ENCODE assay signal across 8 cellular contexts in the genomic region with DNA sequence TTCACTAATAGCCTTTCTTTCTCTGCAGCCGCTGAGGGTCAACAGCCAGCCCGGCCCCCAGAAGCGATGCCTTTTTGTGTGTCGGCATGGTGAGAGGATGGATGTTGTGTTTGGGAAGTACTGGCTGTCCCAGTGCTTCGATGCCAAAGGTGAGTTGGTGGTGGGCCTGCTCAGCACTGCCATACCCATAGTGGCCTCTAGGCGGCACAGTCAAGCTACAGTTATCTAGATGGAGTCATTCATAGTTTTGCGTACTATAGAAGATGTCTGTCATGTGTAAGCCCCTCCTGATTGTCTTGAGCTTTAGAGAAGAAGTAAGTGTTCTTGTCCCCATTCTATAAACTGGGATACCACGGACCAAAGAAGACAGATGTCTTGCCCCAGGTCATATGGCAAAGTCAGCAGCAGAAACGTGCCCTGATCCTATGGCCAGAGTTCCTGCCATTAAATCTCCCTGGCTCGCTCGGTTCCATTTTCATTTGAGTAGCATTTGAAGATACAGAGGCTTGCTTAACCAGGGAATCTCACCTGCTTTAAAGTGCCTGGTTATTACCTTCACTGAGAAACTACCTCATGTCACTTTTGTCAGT. TPM values are rescaled to one million over a fixed set of nuclear protein-coding genes. Genes with fewer than 3 reads are reported as not detected.
DNase-seq lines count a peak whose midpoint lies in the region; ATAC-seq and TF ChIP-seq lines count a peak whose summit lies in the region.

No MANE protein-coding gene starts in this region.

- no peaks in the 10 kb centered on the region for H3K9me2 ChIP-seq in Loucy (replicated peaks; ENCODE audit: low read depth, low read length)

- no peak overlapping the region for H3K27ac Mint-ChIP-seq in mesothelial cell of epicardium
- no peak overlapping the region for H3K27ac Mint-ChIP-seq in stimulated activated naive B cell treated with anti-CD40 and anti-IgM and Interleukin-4, amounts not matched to agents 10 μg/mL and 1 μg/mL and 100 μg/mL, for 72 hours

- H3K4me3 ChIP-seq in Loucy (ENCODE audit: low read length, poor library complexity, severe bottlenecking), result no peak overlapping the region
- no peak overlapping the region for H3K4me3 ChIP-seq in choroid plexus epithelial cell (ENCODE audit: low read depth, low read length)

- H3K27me3 Mint-ChIP-seq in mesothelial cell of epicardium (ENCODE audit: low read depth), result no peaks in the 10 kb centered on the region
- H3K27me3 Mint-ChIP-seq in stimulated activated naive B cell treated with anti-CD40 and anti-IgM and Interleukin-4, amounts not matched to agents 10 μg/mL and 1 μg/mL and 100 μg/mL, for 72 hours, result no peaks in the 10 kb centered on the region

- H3K9ac ChIP-seq in Loucy (ENCODE audit: low read depth, low read length, poor library complexity, severe bottlenecking), result no peak overlapping the region

- no peaks in the 10 kb centered on the region for H3K27me3 ChIP-seq in Loucy (ENCODE audit: insufficient read depth, low read length, poor library complexity, severe bottlenecking)

- peaks cover 80% of the 10 kb centered on the region for H3K36me3 ChIP-seq in Loucy (ENCODE audit: insufficient read depth, low read length)

- H3K36me3 Mint-ChIP-seq in mesothelial cell of epicardium, result no peaks in the 10 kb centered on the region
- peaks cover 30 to 42% of the 10 kb centered on the region in 2 donors for H3K36me3 Mint-ChIP-seq in stimulated activated naive B cell treated with anti-CD40 and anti-IgM and Interleukin-4, amounts not matched to agents 10 μg/mL and 1 μg/mL and 100 μg/mL, for 72 hours

- H3K4me1 Mint-ChIP-seq in mesothelial cell of epicardium, result no peaks in the 10 kb centered on the region
- no peaks in the 10 kb centered on the region for H3K4me1 Mint-ChIP-seq in stimulated activated naive B cell treated with anti-CD40 and anti-IgM and Interleukin-4, amounts not matched to agents 10 μg/mL and 1 μg/mL and 100 μg/mL, for 72 hours

- H3K79me2 ChIP-seq in Loucy (ENCODE audit: insufficient read depth, low read length), result no peaks in the 10 kb centered on the region

- DNase-seq in CD1c-positive myeloid dendritic cell (ENCODE audit: extremely low spot score) (peak; percentile 61), choroid plexus epithelial cell (ENCODE audit: low read depth) (peak; percentile 68), mesothelial cell of epicardium (ENCODE audit: low spot score in 2 of 2, unreplicated experiment in 2 of 2) (peak in 1 of 2 experiments; percentile 57), NCI-H1930 (lab: John Stamatoyannopoulos, UW) (no peak)
- peak; percentile 73 for DNase-seq in activated CD4-positive, CD25-positive, alpha-beta regulatory T cell treated with anti-CD3 and anti-CD28 coated beads, Interleukin-2, amount 50 U/mL, for 72 hours
- DNase-seq in stimulated activated naive B cell treated with anti-CD40 and anti-IgM and Interleukin-4, amounts not matched to agents 10 μg/mL and 1 μg/mL and 100 μg/mL, for 72 hours, result peak; percentile 35

- no peak overlapping the region for H2AFZ ChIP-seq in Loucy (ENCODE audit: low read length)

- TF ChIP-seq CTCF in Loucy (conservative IDR thresholded peaks at IDR 0.05; ENCODE audit: low read length) (peak; percentile 97), choroid plexus epithelial cell (conservative IDR thresholded peaks at IDR 0.05; ENCODE audit: low read depth, low read length) (peak; percentile 91), mesothelial cell of epicardium (IDR thresholded peaks at IDR 0.05; ENCODE audit: unreplicated experiment) (peak; percentile 84)

- no peaks in the 10 kb centered on the region for H3K9me3 ChIP-seq in Loucy (ENCODE audit: insufficient read depth, low read depth, low read length)

- no peak overlapping the region for H3K4me3 Mint-ChIP-seq in mesothelial cell of epicardium
- H3K4me3 Mint-ChIP-seq in stimulated activated naive B cell treated with anti-CD40 and anti-IgM and Interleukin-4, amounts not matched to agents 10 μg/mL and 1 μg/mL and 100 μg/mL, for 72 hours, result no peak overlapping the region

- H3K9me3 Mint-ChIP-seq in mesothelial cell of epicardium, result no peaks in the 10 kb centered on the region
- H3K9me3 Mint-ChIP-seq in stimulated activated naive B cell treated with anti-CD40 and anti-IgM and Interleukin-4, amounts not matched to agents 10 μg/mL and 1 μg/mL and 100 μg/mL, for 72 hours, result no peaks in the 10 kb centered on the region

- ATAC-seq in GM19463 (IDR thresholded peaks at IDR 0.05; ENCODE audit: unreplicated experiment), result peak; percentile 65
- ATAC-seq in stimulated activated naive B cell treated with anti-CD40 and anti-IgM and Interleukin-4, amounts not matched to agents 10 μg/mL and 1 μg/mL and 100 μg/mL, for 72 hours (replicated peaks), result peak; percentile 77 to 82

- H3K4me1 ChIP-seq in Loucy (ENCODE audit: insufficient read depth, low read length, poor library complexity, severe bottlenecking), result no peaks in the 10 kb centered on the region

- no peaks in the 10 kb centered on the region for H4K20me1 ChIP-seq in Loucy (ENCODE audit: insufficient read depth, low read length, poor library complexity, severe bottlenecking)

- H3F3A ChIP-seq in Loucy (ENCODE audit: low read depth), result no peaks in the 10 kb centered on the region

- H3K4me2 ChIP-seq in Loucy (ENCODE audit: low read depth, low read length, poor library complexity, severe bottlenecking), result no peak overlapping the region

RNA-seq across cellular contexts. Expression of a gene that starts 42.1 kb away (rescaled TPM):
- not detected in 3 replicates for total RNA-seq in mesothelial cell of epicardium

Comparison
In these comparisons a context has a peak if more than half of its experiments do, and no peak if none do; other contexts are left out.
1. DNase-seq: peak in CD1c-positive myeloid dendritic cell (single experiment), activated CD4-positive, CD25-positive, alpha-beta regulatory T cell treated with anti-CD3 and anti-CD28 coated beads, Interleukin-2, amount 50 U/mL, for 72 hours (single experiment), choroid plexus epithelial cell (single experiment) and stimulated activated naive B cell treated with anti-CD40 and anti-IgM and Interleukin-4, amounts not matched to agents 10 μg/mL and 1 μg/mL and 100 μg/mL, for 72 hours (single experiment); none in NCI-H1930 (0 of 2).
2. Peak in every context shown above with its lines, with median percentiles within 50 percentile points of each other: CTCF ChIP-seq.